ENCODE assay signal across 8 cellular contexts in the genomic region with DNA sequence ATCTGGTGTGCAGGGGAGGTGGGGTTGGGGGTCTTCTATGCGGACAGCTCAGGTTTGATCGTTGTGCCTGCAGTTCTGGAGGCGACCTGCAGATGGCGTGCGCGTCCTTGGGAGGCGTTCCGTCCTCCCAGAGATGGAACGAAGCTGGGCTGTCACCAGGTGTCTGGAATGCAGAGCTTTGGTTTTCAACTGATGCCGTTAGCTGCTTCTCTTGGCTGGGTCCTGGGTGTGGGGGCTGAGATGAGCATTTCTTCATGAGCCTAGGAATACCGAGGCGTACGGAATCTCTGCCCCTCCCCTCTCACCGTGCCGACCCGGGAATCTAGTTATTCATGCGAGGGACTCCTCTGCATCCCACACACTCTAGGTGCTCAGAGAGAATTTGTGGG.
DNase-seq lines count a peak whose midpoint lies in the region; ATAC-seq, FAIRE-seq and TF ChIP-seq lines count a peak whose summit lies in the region.

No MANE protein-coding gene starts in this region.

- no peaks in the 10 kb centered on the region for H3K9me3 Mint-ChIP-seq in naive B cell

- TF ChIP-seq POLR2A in H54 (IDR thresholded peaks at IDR 0.05; ENCODE audit: low read depth, low read length) = no peak

- peaks cover 24 to 31% (median 24%) of the 10 kb centered on the region in 3 donors for H3K27me3 Mint-ChIP-seq in naive B cell

- peaks cover 0 to 12% (median 9%) of the 10 kb centered on the region in 3 donors for H3K4me1 Mint-ChIP-seq in naive B cell

- no peak for FAIRE-seq in H54 (lab: Jason Lieb, UNC)

- H3K27ac Mint-ChIP-seq in naive B cell = no peak overlapping the region

- ATAC-seq in esophagus mucosa = peak; percentile 57
- ATAC-seq in naive B cell (ENCODE audit: low read depth in 2 of 2) = peak in 1 of 2 donors; percentile 28
- ATAC-seq in GM19463 (IDR thresholded peaks at IDR 0.05; ENCODE audit: unreplicated experiment) = no peak

- no peaks in the 10 kb centered on the region for H3K36me3 Mint-ChIP-seq in naive B cell

- DNase-seq in AG20443 (ENCODE audit: low spot score) = peak; percentile 89
- peak; percentile 47 for DNase-seq in H54 (ENCODE audit: insufficient read length, low spot score)
- DNase-seq in NCI-H82 treated with DMSO at 0.1 percent for 48 hours (lab: John Stamatoyannopoulos, UW; ENCODE audit: unreplicated experiment) = peak; percentile 49
- DNase-seq in activated T-cell treated with anti-CD3 and anti-CD28 coated beads for 1 hour (ENCODE audit: low read depth) = peak; percentile 59
- DNase-seq in naive B cell = peak; percentile 38
- peak; percentile 61 for DNase-seq in stimulated activated CD8-positive, alpha-beta memory T cell treated with anti-CD3 and anti-CD28 coated beads, Interleukin-7, amount 100 ng/mL, for 24 hours (ENCODE audit: low read depth)

- H3K4me3 Mint-ChIP-seq in naive B cell = peak overlapping the region in 1 of 8 donors; percentile 52

Comparison
In these comparisons a context has a peak if more than half of its experiments do, and no peak if none do; other contexts are left out.
1. DNase-seq: peak in every context shown above with its lines; median percentile 89 in AG20443; 61 in stimulated activated CD8-positive, alpha-beta memory T cell treated with anti-CD3 and anti-CD28 coated beads, Interleukin-7, amount 100 ng/mL, for 24 hours; 59 in activated T-cell treated with anti-CD3 and anti-CD28 coated beads for 1 hour; 49 in NCI-H82 treated with DMSO at 0.1 percent for 48 hours; 47 in H54; 38 in naive B cell.